In genomic region chr10:79434816-79435215, GRCh38 we compare ENCODE assay signal across 10 cellular contexts. TPM values are rescaled to one million over a fixed set of nuclear protein-coding genes. Genes with fewer than 3 reads are reported as not detected.
DNase-seq lines count a peak whose midpoint lies in the region; ATAC-seq and TF ChIP-seq lines count a peak whose summit lies in the region.
"Had no signal": no experiment of that assay in that cellular context is flagged by ENCODE, and none has a peak within 500 bp of the region (broad histone marks: within the 10 kb centered on the region; RNA-seq: fewer than 3 reads in every experiment).

No MANE protein-coding gene starts in this region.

- H3K79me2 ChIP-seq in PC-3 (ENCODE audit: low read length): peaks cover 56% of the 10 kb centered on the region

- POLR2A ChIA-PET in PC-3 (lab: Charles Lee; ENCODE audit: unreplicated experiment): no interaction called here

- peak overlapping the region; percentile 75 for H3K9ac ChIP-seq in PC-3 (ENCODE audit: low read length)

- H2AFZ ChIP-seq in PC-3 (ENCODE audit: low read length): no peak overlapping the region

- ATAC-seq in PC-3: peak; percentile 9
- ATAC-seq in GM21737 (IDR thresholded peaks at IDR 0.05; ENCODE audit: unreplicated experiment): no peak

- H3K27me3 ChIP-seq in PC-3 (ENCODE audit: low read length): no peaks in the 10 kb centered on the region
- H3K27me3 ChIP-seq in esophagus squamous epithelium: no peaks in the 10 kb centered on the region
- H3K27me3 ChIP-seq in prostate gland (replicated peaks; ENCODE audit: insufficient read depth): no peaks in the 10 kb centered on the region

- H3K27ac ChIP-seq in PC-3 (ENCODE audit: low read length): peak overlapping the region; percentile 82
- H3K27ac ChIP-seq in esophagus squamous epithelium: peak overlapping the region; percentile 64 to 92 (median 89)
- peak overlapping the region; percentile 79 to 80 for H3K27ac ChIP-seq in prostate gland

- H3F3A ChIP-seq in PC-3 (ENCODE audit: low read length, unreplicated experiment): peaks cover 8% of the 10 kb centered on the region

- H3K4me3 ChIP-seq in PC-3 (ENCODE audit: low read length) (peak overlapping the region; percentile 36), esophagus squamous epithelium (peak overlapping the region in 1 of 4 donors; percentile 38), prostate gland (no peak overlapping the region)

- H4K20me1 ChIP-seq in PC-3 (ENCODE audit: low read length): 0 out of 2 replicates have a peak, but pooled peaks cover under 1% of the 10 kb centered on the region

- CTCF ChIA-PET in PC-3 (lab: Charles Lee): interaction anchor here (2.5 kb wide), 1 partner anchor 61 kb away, joined by 15 read pairs; no protein-coding TSS in a partner anchor

- H3K36me3 ChIP-seq in PC-3 (ENCODE audit: low read depth, low read length) (peaks cover 5% of the 10 kb centered on the region; the same call in 1 of the 2 replicates), esophagus squamous epithelium (peaks cover 0 to 19% (median 0%) of the 10 kb centered on the region in 3 donors), prostate gland (no peaks in the 10 kb centered on the region)

- in situ Hi-C loops in GM13976 (cut with MboI; ENCODE audit: low sequenced_read_pairs, unreplicated experiment) (no loop called here), G401 (cut with HindIII; ENCODE audit: low sequenced_read_pairs) (no loop called here)

- intact Hi-C loops in PC-3 (cut with micrococcal nuclease): loop anchor here (2.0 kb wide), 1 partner anchor 22 kb away; no protein-coding TSS in a partner anchor
- intact Hi-C loops in esophagus squamous epithelium (cut with DNase I): no loop called here
- intact Hi-C loops in prostate gland (cut with DNase I): no loop called here

- no peaks in the 10 kb centered on the region for H3K9me2 ChIP-seq in PC-3 (replicated peaks; ENCODE audit: low read length)

- TF ChIP-seq POLR2A in esophagus squamous epithelium (IDR thresholded peaks at IDR 0.05): no peak
- no peak for TF ChIP-seq POLR2A in prostate gland (IDR thresholded peaks at IDR 0.05)

- DNase-seq in A172 (ENCODE audit: low spot score): peak; percentile 30
- peak; percentile 94 for DNase-seq in PC-3
- no peak for DNase-seq in esophagus squamous epithelium (lab: John Stamatoyannopoulos, UW)
- DNase-seq in prostate gland (ENCODE audit: low spot score): no peak
- DNase-seq in GM19240 (ENCODE audit: insufficient read length, low spot score): no peak
- DNase-seq in GM13976 (ENCODE audit: low spot score): no peak
- no peak for DNase-seq in G401 (ENCODE audit: low spot score)
- DNase-seq: activated T-cell treated with anti-CD3 and anti-CD28 coated beads, Interleukin-2, amount 50 U/mL, for 4 hours; NCI-H1048 had no signal

- H3K4me1 ChIP-seq in PC-3 (ENCODE audit: insufficient read depth, low read length): peaks cover 61% of the 10 kb centered on the region
- H3K4me1 ChIP-seq in esophagus squamous epithelium: peaks cover 29 to 93% (median 61%) of the 10 kb centered on the region in 3 donors
- peaks cover 17% of the 10 kb centered on the region for H3K4me1 ChIP-seq in prostate gland (replicated peaks)

- H3K9me3 ChIP-seq in PC-3 (ENCODE audit: low read length) (no peaks in the 10 kb centered on the region), esophagus squamous epithelium (no peaks in the 10 kb centered on the region), prostate gland (no peaks in the 10 kb centered on the region)

- H3K4me2 ChIP-seq in PC-3 (ENCODE audit: low read length): peak overlapping the region; percentile 61

- TF ChIP-seq CTCF in PC-3 (conservative IDR thresholded peaks at IDR 0.05; ENCODE audit: low read depth, low read length): no peak
- TF ChIP-seq CTCF in esophagus squamous epithelium (IDR thresholded peaks at IDR 0.05): no peak
- no peak for TF ChIP-seq CTCF in prostate gland (IDR thresholded peaks at IDR 0.05)
- no peak for TF ChIP-seq CTCF in GM13976 (IDR thresholded peaks at IDR 0.05; ENCODE audit: borderline replicate concordance, control extremely low read depth, extremely low read depth, insufficient read depth, missing control alignments)

- no TSS peak for BruUV-seq in PC-3 (replicated peaks; lab: Mats Ljungman, UMichigan)

- 45 to 65% methylated on average over 7 of the region's 7 CpGs for WGBS in esophagus squamous epithelium, 2 donors
- 54% methylated on average over 7 of the region's 7 CpGs for WGBS in prostate gland

RNA-seq across cellular contexts. Expression of gene ZCCHC24, which starts 10.6 kb away (rescaled TPM):
- 10.7 and 12.2 TPM in 2 replicates for total RNA-seq in A172 (2014; rRNA removed; shearing (Covaris generic))
- total RNA-seq in PC-3 (2014; rRNA removed): 32.9 and 40.7 TPM in 2 replicates
- total RNA-seq in esophagus squamous epithelium: 10 to 100 TPM in 1 of 4 donors, 1 to 10 TPM in 3; 2.2 to 26.1 (median 6.4) TPM
- total RNA-seq in prostate gland: 10 to 100 TPM; 20.8 to 51.2 TPM
- 6.8 and 10.8 TPM in 2 replicates for total RNA-seq in G401 (2014; rRNA removed; shearing (Covaris generic))

Comparison
In these comparisons a context has a peak if more than half of its experiments do, and no peak if none do; other contexts are left out.
1. DNase-seq: peak in A172 (single experiment) and PC-3 (single experiment); none in esophagus squamous epithelium (single experiment), prostate gland (single experiment), GM19240 (single experiment), GM13976 (single experiment) and G401 (single experiment).
2. Peak in every context shown above with its lines, with median percentiles within 50 percentile points of each other: H3K27ac ChIP-seq.